In the genomic region with DNA sequence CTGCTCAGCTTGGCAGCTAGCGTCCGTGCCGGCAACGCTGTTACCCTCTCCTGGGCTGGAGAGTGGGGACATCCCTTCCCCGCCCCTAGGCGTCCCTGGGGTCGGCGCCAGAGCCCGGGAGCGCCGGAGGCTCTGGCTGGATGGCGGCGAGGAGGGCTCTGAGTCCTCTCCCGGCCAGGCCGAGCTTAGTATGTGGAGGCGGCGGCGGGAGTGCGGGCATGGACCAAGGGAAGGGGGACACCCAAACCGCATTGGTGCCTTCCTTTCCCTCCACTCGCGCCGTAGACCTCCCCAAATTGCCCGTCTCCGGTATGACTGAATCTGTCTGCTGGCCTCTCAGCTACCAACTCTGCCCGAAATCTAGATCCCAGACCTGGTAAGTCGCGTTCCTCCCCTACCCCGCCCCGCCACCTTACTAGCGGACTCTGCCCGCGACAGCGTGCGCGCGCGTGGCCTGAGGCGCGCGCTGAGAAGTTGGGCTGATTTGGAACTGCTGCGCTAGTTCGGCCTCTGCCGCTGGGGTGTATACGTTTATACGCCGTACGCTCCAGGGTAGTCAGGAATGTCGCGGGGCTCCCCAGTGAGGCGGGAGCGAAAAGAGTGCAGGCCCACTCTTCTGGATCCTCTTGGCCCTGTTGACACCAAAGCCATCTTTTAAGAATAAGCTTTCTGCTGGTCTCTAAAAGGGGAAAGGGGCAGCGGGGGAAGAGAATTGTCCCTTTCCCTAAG, we compare ENCODE assay signal across 17 cellular contexts. TPM values are rescaled to one million over a fixed set of nuclear protein-coding genes. Genes with fewer than 3 reads are reported as not detected.
A peak's percentile ranks its signal among the peaks of the same experiment; 100 is the strongest.
DNase-seq lines count a peak whose midpoint lies in the region; ATAC-seq, FAIRE-seq and TF ChIP-seq lines count a peak whose summit lies in the region.
"Had no signal": no experiment of that assay in that cellular context is flagged by ENCODE, and none has a peak within 500 bp of the region (broad histone marks: within the 10 kb centered on the region; RNA-seq: fewer than 3 reads in every experiment).

No MANE protein-coding gene starts in this region.

- DNase-seq in caudate nucleus (lab: John Stamatoyannopoulos, UW) (peak in 1 of 61 donors; percentile 81), kidney (peak; percentile 54), sigmoid colon (no peak), SK-N-DZ (ENCODE audit: low spot score) (no peak)
- DNase-seq in stimulated activated CD4-positive, alpha-beta T cell treated with anti-CD3 and anti-CD28 coated beads, Interleukin-12 subunit alpha, Interleukin-12 subunit beta, amount 100 ng/mL, for 4 hours: no peak
- DNase-seq: activated naive CD8-positive, alpha-beta T cell treated with anti-CD3 and anti-CD28 coated beads, Interleukin-2, amount 10 ng/mL, durations not matched to agents 7 days and 5 days; GOT3; heart right ventricle; NCI-H1105; NCI-H748 treated with DMSO at 0.1 percent for 48 hours; SHP77 had no signal

- intact Hi-C loops in kidney (cut with DNase I): no loop called here
- intact Hi-C loops in sigmoid colon (cut with DNase I): loop anchor here (5.0 kb wide), 2 partner anchors 34 to 59 kb away; no protein-coding TSS in a partner anchor

- H3K4me3 ChIP-seq in HUES6 (ENCODE audit: low read depth, low read length) (peak overlapping the region; percentile 61), kidney (ENCODE audit: low read length in 2 of 2) (no peak overlapping the region), skeletal muscle tissue (ENCODE audit: low read length in 3 of 3) (peak overlapping the region; percentile 48 to 72 (median 69)), sigmoid colon (peak overlapping the region in 1 of 4 donors; percentile 7)

- TF ChIP-seq POLR2A in sigmoid colon (IDR thresholded peaks at IDR 0.05): no peak

- no peak for FAIRE-seq in kidney (lab: Jason Lieb, UNC)
- FAIRE-seq: endometrium had no signal

- ATAC-seq in GM18511 (IDR thresholded peaks at IDR 0.05; ENCODE audit: unreplicated experiment): no peak

- H3K4me1 ChIP-seq in HUES6 (ENCODE audit: control insufficient read depth, insufficient read depth, low read length) (peaks cover 49% of the 10 kb centered on the region), kidney (ENCODE audit: control insufficient read depth in 1 of 2, insufficient read depth in 1 of 2, low read depth in 1 of 2, low read length in 2 of 2) (peaks cover 0 to 2% of the 10 kb centered on the region in 2 donors), skeletal muscle tissue (ENCODE audit: control insufficient read depth in 3 of 3, insufficient read depth in 3 of 3, low read length in 3 of 3) (peaks cover 7 to 11% (median 10%) of the 10 kb centered on the region in 3 donors), sigmoid colon (peaks cover 0 to 40% (median 28%) of the 10 kb centered on the region in 4 donors)

- H3K27ac ChIP-seq in HUES6 (ENCODE audit: low read depth, low read length): no peak overlapping the region
- peak overlapping the region; percentile 76 for H3K27ac ChIP-seq in caudate nucleus (ENCODE audit: low read depth, low read length)
- no peak overlapping the region for H3K27ac ChIP-seq in kidney (ENCODE audit: low read depth in 2 of 2, low read length in 2 of 2)
- no peak overlapping the region for H3K27ac ChIP-seq in skeletal muscle tissue (ENCODE audit: low read depth, low read length)
- H3K27ac ChIP-seq in sigmoid colon: no peak overlapping the region
- H3K27ac ChIP-seq: heart right ventricle, tibial nerve had no signal

- 8 to 21% methylated on average over 53 of the region's 53 CpGs for WGBS in sigmoid colon, 2 donors

- peaks cover 100% of the 10 kb centered on the region for H3K27me3 ChIP-seq in HUES6 (ENCODE audit: control insufficient read depth, insufficient read depth, low read length)
- H3K27me3 ChIP-seq in skeletal muscle tissue (ENCODE audit: control insufficient read depth in 3 of 3, insufficient read depth in 3 of 3, low read length in 3 of 3): peaks cover 24 to 66% (median 45%) of the 10 kb centered on the region in 3 donors
- H3K27me3 ChIP-seq in sigmoid colon: peaks cover 79 to 100% (median 92%) of the 10 kb centered on the region in 3 donors

- TF ChIP-seq EP300 in sigmoid colon (IDR thresholded peaks at IDR 0.05): no peak

- H3K36me3 ChIP-seq in HUES6 (ENCODE audit: control insufficient read depth, insufficient read depth, low read length) (no peaks in the 10 kb centered on the region), kidney (ENCODE audit: control insufficient read depth in 1 of 2, insufficient read depth in 2 of 2, low read length in 2 of 2) (no peaks in the 10 kb centered on the region), skeletal muscle tissue (ENCODE audit: control insufficient read depth in 3 of 3, insufficient read depth in 3 of 3, low read length in 3 of 3) (no peaks in the 10 kb centered on the region), sigmoid colon (no peaks in the 10 kb centered on the region)
- H3K36me3 ChIP-seq: heart right ventricle, tibial nerve had no signal

- no peaks in the 10 kb centered on the region for H3K9me3 ChIP-seq in HUES6 (ENCODE audit: control insufficient read depth, insufficient read depth, low read depth, low read length)
- H3K9me3 ChIP-seq in kidney (ENCODE audit: control insufficient read depth in 1 of 2, low read length in 2 of 2): peaks cover 0 to 3% of the 10 kb centered on the region in 2 donors
- no peaks in the 10 kb centered on the region for H3K9me3 ChIP-seq in skeletal muscle tissue (ENCODE audit: control insufficient read depth in 3 of 3, low read length in 3 of 3)
- no peaks in the 10 kb centered on the region for H3K9me3 ChIP-seq in sigmoid colon
- H3K9me3 ChIP-seq: heart right ventricle, tibial nerve had no signal

- TF ChIP-seq CTCF in kidney (IDR thresholded peaks at IDR 0.05; ENCODE audit: borderline replicate concordance, extremely low read depth, insufficient read depth): no peak
- no peak for TF ChIP-seq CTCF in sigmoid colon (IDR thresholded peaks at IDR 0.05)

- H3K9ac ChIP-seq in HUES6 (ENCODE audit: low read length): no peak overlapping the region
- no peak overlapping the region for H3K9ac ChIP-seq in kidney (ENCODE audit: low read length in 2 of 2)
- peak overlapping the region in 2 of 3 donors; percentile 64 to 82 for H3K9ac ChIP-seq in skeletal muscle tissue (ENCODE audit: low read depth in 1 of 3, low read length in 3 of 3)

RNA-seq across cellular contexts. Expression of gene ZIC1, which starts 12.2 kb away (rescaled TPM):
- total RNA-seq in kidney (not detected), skeletal muscle tissue (8.4 TPM), sigmoid colon (not detected)
- polyA plus RNA-seq in kidney (ENCODE audit: insufficient read depth, low read depth, low replicate concordance) (not detected), sigmoid colon (not detected)
- polyA plus RNA-seq in SK-N-DZ (2014; cell fraction: cytosol; rRNA removed): not detected in 2 replicates
- 0.02 TPM in 1 of 2 replicates, not detected in the other for polyA plus RNA-seq in SK-N-DZ (2014; cell fraction: nucleus; rRNA removed)
- total RNA-seq: activated naive CD8-positive, alpha-beta T cell treated with anti-CD3 and anti-CD28 coated beads, Interleukin-2, amount 10 ng/mL, durations not matched to agents 7 days and 5 days; heart right ventricle; HT-29; tibial nerve had no signal
- polyA plus RNA-seq: heart right ventricle had no signal

RNA-seq across cellular contexts. Expression of gene ZIC4, which starts 15.0 kb away (rescaled TPM):
- total RNA-seq in kidney (not detected), skeletal muscle tissue (2.6 TPM), sigmoid colon (not detected)
- polyA plus RNA-seq in kidney (ENCODE audit: insufficient read depth, low read depth, low replicate concordance) (not detected), sigmoid colon (not detected)
- polyA plus RNA-seq in SK-N-DZ (2014; cell fraction: cytosol; rRNA removed): not detected in 2 replicates
- polyA plus RNA-seq in SK-N-DZ (2014; cell fraction: nucleus; rRNA removed): not detected in 2 replicates
- total RNA-seq: activated naive CD8-positive, alpha-beta T cell treated with anti-CD3 and anti-CD28 coated beads, Interleukin-2, amount 10 ng/mL, durations not matched to agents 7 days and 5 days; heart right ventricle; HT-29 had no signal
- polyA plus RNA-seq: heart right ventricle had no signal

Comparison
In these comparisons a context has a peak if more than half of its experiments do, and no peak if none do; other contexts are left out.
1. H3K4me3 ChIP-seq: peak in HUES6 (single experiment) and skeletal muscle tissue (3 of 3); none in kidney (0 of 2).
2. H3K9ac ChIP-seq: peak in skeletal muscle tissue (2 of 3); none in HUES6 (single experiment) and kidney (0 of 2).